In genomic region chr10:2887391-2888070, GRCh38 we compare ENCODE assay signal across 16 cellular contexts.
"Had no signal": no experiment of that assay in that cellular context is flagged by ENCODE, and none has a peak within 500 bp of the region (broad histone marks: within the 10 kb centered on the region; RNA-seq: fewer than 3 reads in every experiment).

No MANE protein-coding gene starts in this region.

- H3K4me3 ChIP-seq: colonic mucosa, heart left ventricle, pancreas, right lobe of liver, suprapubic skin, thyroid gland, uterus had no signal

- H3K27me3 ChIP-seq: colonic mucosa, pancreas, right lobe of liver, suprapubic skin, thyroid gland, uterus had no signal

- DNase-seq: colonic mucosa; dermis blood vessel endothelial cell; foreskin melanocyte; heart left ventricle; hypothalamus; mammary epithelial cell; naive thymus-derived CD4-positive, alpha-beta T cell; nucleus accumbens; pancreas; right lobe of liver; stimulated activated CD4-positive, alpha-beta T cell treated with anti-CD3 and anti-CD28 coated beads, Interleukin-4, amount 100 ng/mL, for 1 hour; stimulated activated CD8-positive, alpha-beta memory T cell treated with anti-CD3 and anti-CD28 coated beads, Interleukin-4, amount 100 ng/mL, for 48 hours; stimulated activated naive CD8-positive, alpha-beta T cell treated with anti-CD3 and anti-CD28 coated beads, Interleukin-15, Interleukin-2, amounts not matched to agents 100 U/mL and 50 U/mL, for 24 hours; thyroid gland; uterus had no signal

- H3K27ac ChIP-seq: colonic mucosa, heart left ventricle, pancreas, right lobe of liver, suprapubic skin, thyroid gland, uterus had no signal

- H3K4me1 ChIP-seq: colonic mucosa, heart left ventricle, pancreas, right lobe of liver, suprapubic skin, thyroid gland, uterus had no signal

- H3K9me3 ChIP-seq: colonic mucosa, heart left ventricle, pancreas, right lobe of liver, suprapubic skin, thyroid gland, uterus had no signal

- H3K36me3 ChIP-seq: colonic mucosa, heart left ventricle, pancreas, right lobe of liver, suprapubic skin, thyroid gland, uterus had no signal
